Comparison of ENCODE assay signal across 8 cellular contexts in genomic region chr19:2477732-2478191, GRCh38. TPM values are rescaled to one million over a fixed set of nuclear protein-coding genes. Genes with fewer than 3 reads are reported as not detected.
A peak's percentile ranks its signal among the peaks of the same experiment; 100 is the strongest.
DNase-seq lines count a peak whose midpoint lies in the region; ATAC-seq and TF ChIP-seq lines count a peak whose summit lies in the region.

No MANE protein-coding gene starts in this region.

- TF ChIP-seq POLR2A in spleen (IDR thresholded peaks at IDR 0.05): no peak

- TF ChIP-seq CTCF in astrocyte of the cerebellum (IDR thresholded peaks at IDR 0.05; ENCODE audit: low read depth, low read length, missing control alignments) (no peak), spleen (IDR thresholded peaks at IDR 0.05 in 8 of 11, conservative IDR thresholded peaks at IDR 0.05 in 3 of 11) (no peak)

- peak overlapping the region; percentile 95 to 98 (median 96) for H3K27ac Mint-ChIP-seq in CD4-positive, CD25-positive, alpha-beta regulatory T cell

- WGBS in spleen, 5 donors: 12 to 33% (median 16%) methylated on average over 18 to 21 of the region's 21 CpGs

- peak overlapping the region; percentile 85 for H3K27ac ChIP-seq in CD4-positive, CD25-positive, alpha-beta regulatory T cell (ENCODE audit: insufficient read depth, low read length, poor library complexity, severe bottlenecking)
- H3K27ac ChIP-seq in iPS-20b (ENCODE audit: low read length): no peak overlapping the region
- peak overlapping the region; percentile 55 to 95 (median 92) for H3K27ac ChIP-seq in spleen

- peaks cover 20% of the 10 kb centered on the region for H3K27me3 Mint-ChIP-seq in CD4-positive, CD25-positive, alpha-beta regulatory T cell

- peak; percentile 10 to 45 (median 39) for DNase-seq in CD4-positive, CD25-positive, alpha-beta regulatory T cell
- DNase-seq in M059J (ENCODE audit: low read depth): peak; percentile 69
- DNase-seq in astrocyte of the cerebellum (ENCODE audit: low read depth): no peak
- DNase-seq in spleen: peak; percentile 84
- no peak for DNase-seq in cerebellum (ENCODE audit: low spot score)

- peaks cover 0 to 3% of the 10 kb centered on the region in 2 experiments for H3K9me3 ChIP-seq in CD4-positive, CD25-positive, alpha-beta regulatory T cell (ENCODE audit: control insufficient read depth in 2 of 2, low read length in 2 of 2)
- H3K9me3 ChIP-seq in iPS-20b (ENCODE audit: insufficient read depth, low read depth, low read length) (no peaks in the 10 kb centered on the region), spleen (peaks cover 0 to 15% (median 10%) of the 10 kb centered on the region in 8 donors)

- no peaks in the 10 kb centered on the region for H3K36me3 ChIP-seq in CD4-positive, CD25-positive, alpha-beta regulatory T cell (ENCODE audit: control insufficient read depth, insufficient read depth, low read length)
- H3K36me3 ChIP-seq in iPS-20b (ENCODE audit: insufficient read depth, low read depth, low read length) (no peaks in the 10 kb centered on the region), spleen (peaks cover 0 to 17% (median 9%) of the 10 kb centered on the region in 6 donors)

- in situ Hi-C loops in astrocyte of the cerebellum (cut with HindIII; ENCODE audit: low sequenced_read_pairs): no loop called here

- no peaks in the 10 kb centered on the region for H3K27me3 ChIP-seq in CD4-positive, CD25-positive, alpha-beta regulatory T cell (ENCODE audit: control insufficient read depth, insufficient read depth, low read length)
- H3K27me3 ChIP-seq in iPS-20b (ENCODE audit: insufficient read depth, low read length) (peaks cover 59% of the 10 kb centered on the region), spleen (replicated peaks in 1 of 7) (no peaks in the 10 kb centered on the region)

- peak overlapping the region; percentile 90 for H3K4me3 ChIP-seq in CD4-positive, CD25-positive, alpha-beta regulatory T cell (ENCODE audit: low read depth, low read length)
- peak overlapping the region; percentile 99 for H3K4me3 ChIP-seq in astrocyte of the cerebellum (ENCODE audit: low read depth, low read length)
- peak overlapping the region; percentile 90 for H3K4me3 ChIP-seq in iPS-20b (ENCODE audit: low read length)
- peak overlapping the region; percentile 68 to 99 (median 98) for H3K4me3 ChIP-seq in spleen

- peaks cover 38% of the 10 kb centered on the region for H3K4me1 ChIP-seq in CD4-positive, CD25-positive, alpha-beta regulatory T cell (ENCODE audit: control insufficient read depth, insufficient read depth, low read length, poor library complexity, severe bottlenecking)
- peaks cover 2% of the 10 kb centered on the region; the same call in 1 of the 2 replicates for H3K4me1 ChIP-seq in iPS-20b (ENCODE audit: insufficient read depth, low read length)
- H3K4me1 ChIP-seq in spleen: peaks cover 13 to 62% (median 48%) of the 10 kb centered on the region in 6 donors

- H3K4me1 Mint-ChIP-seq in CD4-positive, CD25-positive, alpha-beta regulatory T cell: peaks cover 0 to 21% (median 10%) of the 10 kb centered on the region in 4 donors

- intact Hi-C loops in spleen (cut with DNase I; ENCODE audit: low total_unique reads): no loop called here

- peaks cover 0 to 4% (median 0%) of the 10 kb centered on the region in 7 donors for H3K9me3 Mint-ChIP-seq in CD4-positive, CD25-positive, alpha-beta regulatory T cell

- H3K9ac ChIP-seq in iPS-20b (ENCODE audit: low read depth, low read length): no peak overlapping the region

- ATAC-seq in CD4-positive, CD25-positive, alpha-beta regulatory T cell (ENCODE audit: low read depth in 2 of 2): no peak
- ATAC-seq in HG03442 (IDR thresholded peaks at IDR 0.05; ENCODE audit: unreplicated experiment): no peak
- no peak for ATAC-seq in HG02763 (IDR thresholded peaks at IDR 0.05; ENCODE audit: unreplicated experiment)

- H3K36me3 Mint-ChIP-seq in CD4-positive, CD25-positive, alpha-beta regulatory T cell: peaks cover 6% of the 10 kb centered on the region

- H3K4me3 Mint-ChIP-seq in CD4-positive, CD25-positive, alpha-beta regulatory T cell: peak overlapping the region; percentile 97 to 100 (median 99)

RNA-seq across cellular contexts. Expression of gene GADD45B, which starts 1.8 kb away (rescaled TPM):
- 191 TPM for total RNA-seq in CD4-positive, CD25-positive, alpha-beta regulatory T cell
- 10 to 100 TPM; 53.4 to 70.2 (median 63.3) TPM for polyA plus RNA-seq in CD4-positive, CD25-positive, alpha-beta regulatory T cell
- total RNA-seq in M059J (2014; rRNA removed; shearing (Covaris generic)): 38.8 and 54.0 TPM in 2 replicates
- total RNA-seq in spleen (100 to 1,000 TPM in 1 of 7 donors, 10 to 100 TPM in 6; 57.4 to 114 (median 77.4) TPM), cerebellum (3.8 TPM)
- 10 to 100 TPM; 40.6 to 76.9 (median 43.3) TPM for polyA plus RNA-seq in spleen

RNA-seq across cellular contexts. Expression of gene LMNB2, which starts 21.0 kb away (rescaled TPM):
- total RNA-seq in CD4-positive, CD25-positive, alpha-beta regulatory T cell: 16.0 TPM
- polyA plus RNA-seq in CD4-positive, CD25-positive, alpha-beta regulatory T cell: 1 to 10 TPM; 3.8 to 7.5 (median 4.8) TPM
- total RNA-seq in M059J (2014; rRNA removed; shearing (Covaris generic)): 57.9 and 114 TPM in 2 replicates
- total RNA-seq in spleen (10 to 100 TPM; 15.5 to 26.0 (median 21.6) TPM), cerebellum (51.5 TPM)
- 10 to 100 TPM in 1 of 3 donors, 1 to 10 TPM in 2; 4.9 to 21.7 (median 8.9) TPM for polyA plus RNA-seq in spleen

RNA-seq across cellular contexts. Expression of gene TIMM13, which starts 50.4 kb away (rescaled TPM):
- total RNA-seq in CD4-positive, CD25-positive, alpha-beta regulatory T cell: 24.6 TPM
- polyA plus RNA-seq in CD4-positive, CD25-positive, alpha-beta regulatory T cell: 10 to 100 TPM; 49.7 to 62.5 (median 59.4) TPM
- 38.5 and 48.3 TPM in 2 replicates for total RNA-seq in M059J (2014; rRNA removed; shearing (Covaris generic))
- total RNA-seq in spleen (10 to 100 TPM; 21.1 to 59.3 (median 44.2) TPM), cerebellum (13.2 TPM)
- polyA plus RNA-seq in spleen: 10 to 100 TPM; 39.5 to 87.5 (median 84.1) TPM

Comparison
In these comparisons a context has a peak if more than half of its experiments do, and no peak if none do; other contexts are left out.
1. DNase-seq: peak in CD4-positive, CD25-positive, alpha-beta regulatory T cell (3 of 3), M059J (single experiment) and spleen (single experiment); none in astrocyte of the cerebellum (single experiment) and cerebellum (single experiment).
2. Peak in every context shown above with its lines, with median percentiles within 50 percentile points of each other: H3K4me3 ChIP-seq.